21 cellular contexts compared by ENCODE assay signal in genomic region chr3:71438004-71438685, GRCh38.
A peak's percentile ranks its signal among the peaks of the same experiment; 100 is the strongest.
DNase-seq lines count a peak whose midpoint lies in the region; ATAC-seq, FAIRE-seq and TF ChIP-seq lines count a peak whose summit lies in the region.
"Had no signal": no experiment of that assay in that cellular context is flagged by ENCODE, and none has a peak within 500 bp of the region (broad histone marks: within the 10 kb centered on the region; RNA-seq: fewer than 3 reads in every experiment).

No MANE protein-coding gene starts in this region.

- TF ChIP-seq CTCF in keratinocyte (optimal IDR thresholded peaks at IDR 0.05 in 1 of 3, IDR thresholded peaks at IDR 0.05 in 1 of 3, conservative IDR thresholded peaks at IDR 0.05 in 1 of 3; ENCODE audit: extremely low read depth in 1 of 3, insufficient read depth in 2 of 3, low read length in 3 of 3) (no peak), esophagus muscularis mucosa (IDR thresholded peaks at IDR 0.05) (no peak)

- intact Hi-C loops in esophagus muscularis mucosa (cut with DNase I) = loop anchor here (10.0 kb wide), 1 partner anchor 147 kb away; the partner anchor contains the start of gene FOXP1

- peak overlapping the region; percentile 9 for H3K4me3 Mint-ChIP-seq in stimulated activated naive CD8-positive, alpha-beta T cell treated with anti-CD3 and anti-CD28 coated beads, Interleukin-15, Interleukin-2, amounts not matched to agents 100 ng/mL and 50 ng/mL, for 24 hours
- no peak overlapping the region for H3K4me3 Mint-ChIP-seq in activated naive CD8-positive, alpha-beta T cell treated with anti-CD3 and anti-CD28 coated beads for 36 hours
- H3K4me3 Mint-ChIP-seq: HFFc6 had no signal

- no peak for DNase-seq in stimulated activated naive CD8-positive, alpha-beta T cell treated with anti-CD3 and anti-CD28 coated beads, Interleukin-15, Interleukin-2, amounts not matched to agents 100 U/mL and 50 U/mL, for 24 hours
- DNase-seq in activated naive CD8-positive, alpha-beta T cell treated with anti-CD3 and anti-CD28 coated beads for 36 hours = no peak
- DNase-seq in keratinocyte (ENCODE audit: low read depth, low spot score) (no peak), esophagus muscularis mucosa (ENCODE audit: extremely low spot score) (no peak), ureter (ENCODE audit: low spot score) (no peak)
- DNase-seq: foreskin melanocyte, HFFc6, left colon, MM.1S, NCI-H187 treated with DMSO at 0.1 percent for 48 hours, NCI-H510A, occipital lobe, right lobe of liver, SHP77, substantia nigra, T-helper 2 cell had no signal

- H3K4me1 ChIP-seq in keratinocyte (ENCODE audit: control insufficient read depth, extremely low read depth, insufficient read depth, low read length) (peaks cover 42% of the 10 kb centered on the region), esophagus muscularis mucosa (peaks cover 22 to 87% (median 66%) of the 10 kb centered on the region in 4 donors)

- dilution Hi-C loops in keratinocyte (cut with MboI; ENCODE audit: extremely low pct_ligation_motif_present, low sequenced_read_pairs) = no loop called here

- no peaks in the 10 kb centered on the region for H3K9me3 Mint-ChIP-seq in stimulated activated naive CD8-positive, alpha-beta T cell treated with anti-CD3 and anti-CD28 coated beads, Interleukin-15, Interleukin-2, amounts not matched to agents 100 ng/mL and 50 ng/mL, for 24 hours
- H3K9me3 Mint-ChIP-seq in activated naive CD8-positive, alpha-beta T cell treated with anti-CD3 and anti-CD28 coated beads for 36 hours = peaks cover 5% of the 10 kb centered on the region

- TF ChIP-seq EP300 in esophagus muscularis mucosa (IDR thresholded peaks at IDR 0.05) = no peak

- H3K36me3 ChIP-seq in keratinocyte (ENCODE audit: control insufficient read depth in 2 of 2, extremely low read depth in 1 of 2, insufficient read depth in 2 of 2, low read length in 2 of 2) (no peaks in the 10 kb centered on the region), esophagus muscularis mucosa (no peaks in the 10 kb centered on the region)
- H3K36me3 ChIP-seq: right lobe of liver had no signal

- H3K27ac Mint-ChIP-seq in stimulated activated naive CD8-positive, alpha-beta T cell treated with anti-CD3 and anti-CD28 coated beads, Interleukin-15, Interleukin-2, amounts not matched to agents 100 ng/mL and 50 ng/mL, for 24 hours = peak overlapping the region; percentile 26
- peak overlapping the region; percentile 98 for H3K27ac Mint-ChIP-seq in activated naive CD8-positive, alpha-beta T cell treated with anti-CD3 and anti-CD28 coated beads for 36 hours

- no peaks in the 10 kb centered on the region for H3K9me1 ChIP-seq in keratinocyte (ENCODE audit: control insufficient read depth, extremely low read depth, insufficient read depth, low read length)

- no peak for TF ChIP-seq POLR2A in esophagus muscularis mucosa (IDR thresholded peaks at IDR 0.05; ENCODE audit: low read depth)

- H2AFZ ChIP-seq in keratinocyte (ENCODE audit: control insufficient read depth, low read length) = no peak overlapping the region

- no peaks in the 10 kb centered on the region for H3K27me3 ChIP-seq in keratinocyte (ENCODE audit: control insufficient read depth, extremely low read depth, insufficient read depth, low read length)
- no peaks in the 10 kb centered on the region for H3K27me3 ChIP-seq in esophagus muscularis mucosa
- H3K27me3 ChIP-seq: right lobe of liver had no signal

- H3K4me1 Mint-ChIP-seq in stimulated activated naive CD8-positive, alpha-beta T cell treated with anti-CD3 and anti-CD28 coated beads, Interleukin-15, Interleukin-2, amounts not matched to agents 100 ng/mL and 50 ng/mL, for 24 hours (ENCODE audit: low read depth) = peaks cover 93% of the 10 kb centered on the region
- H3K4me1 Mint-ChIP-seq in activated naive CD8-positive, alpha-beta T cell treated with anti-CD3 and anti-CD28 coated beads for 36 hours = peaks cover 89% of the 10 kb centered on the region

- peaks cover 11% of the 10 kb centered on the region for H3K36me3 Mint-ChIP-seq in stimulated activated naive CD8-positive, alpha-beta T cell treated with anti-CD3 and anti-CD28 coated beads, Interleukin-15, Interleukin-2, amounts not matched to agents 100 ng/mL and 50 ng/mL, for 24 hours (ENCODE audit: low read depth)
- H3K36me3 Mint-ChIP-seq in activated naive CD8-positive, alpha-beta T cell treated with anti-CD3 and anti-CD28 coated beads for 36 hours = peaks cover 23% of the 10 kb centered on the region

- H3K4me3 ChIP-seq in keratinocyte (ENCODE audit: control insufficient read depth in 2 of 3, extremely low read depth in 1 of 3, insufficient read depth in 2 of 3, low read depth in 1 of 3, low read length in 3 of 3) (no peak overlapping the region), esophagus muscularis mucosa (no peak overlapping the region)
- H3K4me3 ChIP-seq: right lobe of liver had no signal

- peak; percentile 79 for FAIRE-seq in keratinocyte (lab: Jason Lieb, UNC)
- FAIRE-seq: D721Med had no signal

- H3K27ac ChIP-seq in keratinocyte (ENCODE audit: control insufficient read depth, insufficient read depth, low read length) (no peak overlapping the region), esophagus muscularis mucosa (replicated peaks in 1 of 4) (no peak overlapping the region)
- H3K27ac ChIP-seq: right lobe of liver had no signal

- H3K9me3 ChIP-seq in keratinocyte (ENCODE audit: control insufficient read depth, low read depth, low read length) (no peaks in the 10 kb centered on the region), esophagus muscularis mucosa (no peaks in the 10 kb centered on the region)
- H3K9me3 ChIP-seq: right lobe of liver had no signal

- no peaks in the 10 kb centered on the region for H3K79me2 ChIP-seq in keratinocyte (ENCODE audit: control insufficient read depth, insufficient read depth, low read length)

- no peaks in the 10 kb centered on the region for H3K27me3 Mint-ChIP-seq in stimulated activated naive CD8-positive, alpha-beta T cell treated with anti-CD3 and anti-CD28 coated beads, Interleukin-15, Interleukin-2, amounts not matched to agents 100 ng/mL and 50 ng/mL, for 24 hours
- H3K27me3 Mint-ChIP-seq in activated naive CD8-positive, alpha-beta T cell treated with anti-CD3 and anti-CD28 coated beads for 36 hours = no peaks in the 10 kb centered on the region

- WGBS in esophagus muscularis mucosa = 58% methylated on average over 7 of the region's 7 CpGs

- no peak for ATAC-seq in stimulated activated naive CD8-positive, alpha-beta T cell treated with anti-CD3 and anti-CD28 coated beads, Interleukin-15, Interleukin-2, amounts not matched to agents 100 U/mL and 50 U/mL, for 24 hours
- ATAC-seq in GM21737 (IDR thresholded peaks at IDR 0.05; ENCODE audit: unreplicated experiment) = no peak
- ATAC-seq in HG03521 (IDR thresholded peaks at IDR 0.05; ENCODE audit: unreplicated experiment) = no peak
- ATAC-seq: activated CD4-positive, CD25-positive, alpha-beta regulatory T cell treated with anti-CD3 and anti-CD28 coated beads, Interleukin-2, amount 50 U/mL, for 24 hours; left colon; right lobe of liver had no signal

- no peaks in the 10 kb centered on the region for H4K20me1 ChIP-seq in keratinocyte (ENCODE audit: control insufficient read depth, extremely low read depth, insufficient read depth, low read length)

- peak overlapping the region; percentile 3 for H3K4me2 ChIP-seq in keratinocyte (ENCODE audit: control insufficient read depth, extremely low read depth, insufficient read depth, low read depth, low read length)

- no peak overlapping the region for H3K9ac ChIP-seq in keratinocyte (ENCODE audit: control insufficient read depth, extremely low read depth, insufficient read depth, low read length)
